ENCODE assay signal across 1 cellular context in genomic region chr2:119765404-119766002, GRCh38.
A peak's percentile ranks its signal among the peaks of the same experiment; 100 is the strongest.
TF ChIP-seq lines count a peak whose summit lies in the region.

No MANE protein-coding gene starts in this region.

TF ChIP-seq in HepG2, 621 proteins besides CTCF, POLR2A, EP300 and RAD21 (continued from another document):
- TF ChIP-seq KIAA2018 (CRISPR knock-in tag; IDR thresholded peaks at IDR 0.05; ENCODE audit: borderline replicate concordance) = no peak
- no peak for TF ChIP-seq ZNF543 (CRISPR knock-in tag; IDR thresholded peaks at IDR 0.05)
- no peak for TF ChIP-seq ZNF335 (CRISPR knock-in tag; IDR thresholded peaks at IDR 0.05)
- TF ChIP-seq ARID2 (CRISPR knock-in tag; IDR thresholded peaks at IDR 0.05; ENCODE audit: borderline replicate concordance) = no peak
- no peak for TF ChIP-seq HOXA5 (CRISPR knock-in tag; IDR thresholded peaks at IDR 0.05)
- no peak for TF ChIP-seq ZNF143 (CRISPR knock-in tag; IDR thresholded peaks at IDR 0.05)
- TF ChIP-seq SOX13 (IDR thresholded peaks at IDR 0.05) = no peak
- peak in 1 of 2 experiments; percentile 64; a peak in 2 of 4 replicates for TF ChIP-seq SOX13 (CRISPR knock-in tag; conservative IDR thresholded peaks at IDR 0.05 in 1 of 2, IDR thresholded peaks at IDR 0.05 in 1 of 2)
- TF ChIP-seq HOXA3 (CRISPR knock-in tag; IDR thresholded peaks at IDR 0.05) = no peak
- no peak for TF ChIP-seq NFKBIZ (CRISPR knock-in tag; IDR thresholded peaks at IDR 0.05)
- no peak for TF ChIP-seq KLF16 (CRISPR knock-in tag; IDR thresholded peaks at IDR 0.05)
- TF ChIP-seq SCMH1 (CRISPR knock-in tag; IDR thresholded peaks at IDR 0.05; ENCODE audit: borderline replicate concordance) = no peak
- TF ChIP-seq ARNT (IDR thresholded peaks at IDR 0.05) = peak; percentile 68; the same call in 1 of the 2 replicates
- no peak for TF ChIP-seq NFE2L2 (IDR thresholded peaks at IDR 0.05; ENCODE audit: low read length)
- TF ChIP-seq SRF (IDR thresholded peaks at IDR 0.05; ENCODE audit: low read depth, low read length) = no peak
- no peak for TF ChIP-seq ZNF383 (CRISPR knock-in tag; IDR thresholded peaks at IDR 0.05; ENCODE audit: borderline replicate concordance)
- TF ChIP-seq, protein P1, sequence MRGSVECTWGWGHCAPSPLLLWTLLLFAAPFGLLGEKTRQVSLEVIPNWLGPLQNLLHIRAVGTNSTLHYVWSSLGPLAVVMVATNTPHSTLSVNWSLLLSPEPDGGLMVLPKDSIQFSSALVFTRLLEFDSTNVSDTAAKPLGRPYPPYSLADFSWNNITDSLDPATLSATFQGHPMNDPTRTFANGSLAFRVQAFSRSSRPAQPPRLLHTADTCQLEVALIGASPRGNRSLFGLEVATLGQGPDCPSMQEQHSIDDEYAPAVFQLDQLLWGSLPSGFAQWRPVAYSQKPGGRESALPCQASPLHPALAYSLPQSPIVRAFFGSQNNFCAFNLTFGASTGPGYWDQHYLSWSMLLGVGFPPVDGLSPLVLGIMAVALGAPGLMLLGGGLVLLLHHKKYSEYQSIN (CRISPR knock-in tag; IDR thresholded peaks at IDR 0.05; ENCODE audit: borderline replicate concordance) = no peak
- no peak for TF ChIP-seq SMYD3 (CRISPR knock-in tag; IDR thresholded peaks at IDR 0.05)
- TF ChIP-seq GATAD2A (CRISPR knock-in tag; IDR thresholded peaks at IDR 0.05) = 0 out of 2 replicates have a peak, but pooled peaks have one; percentile 18
- TF ChIP-seq RNF2 (conservative IDR thresholded peaks at IDR 0.05; ENCODE audit: low read depth) = no peak
- no peak for TF ChIP-seq ZKSCAN1 (IDR thresholded peaks at IDR 0.05; ENCODE audit: low read length)
- TF ChIP-seq ZNF326 (CRISPR knock-in tag; IDR thresholded peaks at IDR 0.05; ENCODE audit: borderline replicate concordance) = no peak
